Comparison of ENCODE assay signal across 15 cellular contexts in the genomic region with DNA sequence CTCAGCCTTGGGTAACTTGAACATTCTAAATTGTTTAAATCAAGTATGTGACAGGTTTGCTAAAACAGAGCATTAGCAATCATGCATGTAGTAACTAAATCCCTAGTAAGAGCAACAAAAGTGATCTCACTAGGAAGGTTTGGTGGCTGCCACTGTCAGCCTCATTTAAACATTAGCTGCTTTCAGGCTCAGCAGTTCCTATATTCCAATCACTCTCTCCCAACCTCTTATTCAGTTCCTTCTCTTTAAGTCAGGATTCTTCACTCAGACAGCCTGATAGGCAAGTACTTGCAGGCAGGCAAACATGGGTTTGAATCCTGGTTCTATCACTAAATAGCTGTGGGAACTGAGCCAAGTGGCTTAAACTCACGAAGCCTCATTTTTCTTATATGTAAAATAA. TPM values are rescaled to one million over a fixed set of nuclear protein-coding genes. Genes with fewer than 3 reads are reported as not detected.
DNase-seq lines count a peak whose midpoint lies in the region; ATAC-seq and TF ChIP-seq lines count a peak whose summit lies in the region.
"Had no signal": no experiment of that assay in that cellular context is flagged by ENCODE, and none has a peak within 500 bp of the region (broad histone marks: within the 10 kb centered on the region; RNA-seq: fewer than 3 reads in every experiment).

No MANE protein-coding gene starts in this region.

- no peaks in the 10 kb centered on the region for H3K9me3 ChIP-seq in colonic mucosa
- H3K9me3 ChIP-seq in upper lobe of left lung: no peaks in the 10 kb centered on the region

- H3K36me3 ChIP-seq in ACC112 (ENCODE audit: insufficient read depth, low read length) (no peaks in the 10 kb centered on the region), colonic mucosa (no peaks in the 10 kb centered on the region), upper lobe of left lung (no peaks in the 10 kb centered on the region)

- TF ChIP-seq POLR2A in upper lobe of left lung (IDR thresholded peaks at IDR 0.05): no peak

- H3K27ac ChIP-seq in ACC112 (ENCODE audit: low read depth, low read length): peak overlapping the region; percentile 97
- peak overlapping the region; percentile 29 for H3K27ac ChIP-seq in colonic mucosa
- no peak overlapping the region for H3K27ac ChIP-seq in upper lobe of left lung

- H3K27me3 Mint-ChIP-seq in neural crest cell (ENCODE audit: low read depth): no peaks in the 10 kb centered on the region
- no peaks in the 10 kb centered on the region for H3K27me3 Mint-ChIP-seq in activated T-cell treated with anti-CD3 and anti-CD28 coated beads, Interleukin-2, amount 50 U/mL, for 4 hours (ENCODE audit: low read depth)
- H3K27me3 Mint-ChIP-seq: activated CD4-positive, alpha-beta memory T cell treated with anti-CD3 and anti-CD28 coated beads for 36 hours; B cell had no signal

- H3K4me3 ChIP-seq in ACC112 (ENCODE audit: low read depth, low read length): peak overlapping the region; percentile 93
- no peak overlapping the region for H3K4me3 ChIP-seq in colonic mucosa
- no peak overlapping the region for H3K4me3 ChIP-seq in upper lobe of left lung

- TF ChIP-seq CTCF in colonic mucosa (IDR thresholded peaks at IDR 0.05) (no peak), neural crest cell (conservative IDR thresholded peaks at IDR 0.05) (no peak), upper lobe of left lung (IDR thresholded peaks at IDR 0.05) (no peak)

- intact Hi-C loops in colonic mucosa (cut with DNase I): loop anchor here (5.0 kb wide), 1 partner anchor 46 kb away; no protein-coding TSS in a partner anchor

- H3K36me3 Mint-ChIP-seq in neural crest cell (ENCODE audit: low read depth): peaks cover 4% of the 10 kb centered on the region
- peaks cover 8% of the 10 kb centered on the region for H3K36me3 Mint-ChIP-seq in activated T-cell treated with anti-CD3 and anti-CD28 coated beads, Interleukin-2, amount 50 U/mL, for 4 hours (ENCODE audit: insufficient read depth)

- peaks cover 46% of the 10 kb centered on the region for H3K4me1 Mint-ChIP-seq in neural crest cell
- H3K4me1 Mint-ChIP-seq in activated T-cell treated with anti-CD3 and anti-CD28 coated beads, Interleukin-2, amount 50 U/mL, for 4 hours (ENCODE audit: low read depth): peaks cover 42% of the 10 kb centered on the region

- H3K79me2 ChIP-seq in ACC112 (ENCODE audit: control insufficient read depth, insufficient read depth, low read length, unreplicated experiment): peaks cover 84% of the 10 kb centered on the region

- no peak overlapping the region for H3K27ac Mint-ChIP-seq in neural crest cell (ENCODE audit: unreplicated experiment)
- H3K27ac Mint-ChIP-seq: B cell had no signal

- peak overlapping the region; percentile 91 for H3K4me3 Mint-ChIP-seq in neural crest cell
- H3K4me3 Mint-ChIP-seq in activated T-cell treated with anti-CD3 and anti-CD28 coated beads, Interleukin-2, amount 50 U/mL, for 4 hours: no peak overlapping the region
- H3K4me3 Mint-ChIP-seq: activated CD4-positive, alpha-beta memory T cell treated with anti-CD3 and anti-CD28 coated beads for 36 hours; B cell had no signal

- H3K4me1 ChIP-seq in ACC112 (ENCODE audit: control insufficient read depth, insufficient read depth, low read length, unreplicated experiment) (peaks cover 39% of the 10 kb centered on the region), colonic mucosa (peaks cover 3% of the 10 kb centered on the region), upper lobe of left lung (peaks cover 26 to 40% (median 29%) of the 10 kb centered on the region in 4 donors)

- H2AFZ ChIP-seq in ACC112 (ENCODE audit: low read length, unreplicated experiment): no peak overlapping the region

- H3K9me3 Mint-ChIP-seq in neural crest cell: no peaks in the 10 kb centered on the region
- H3K9me3 Mint-ChIP-seq in activated T-cell treated with anti-CD3 and anti-CD28 coated beads, Interleukin-2, amount 50 U/mL, for 4 hours: no peaks in the 10 kb centered on the region
- H3K9me3 Mint-ChIP-seq: activated CD4-positive, alpha-beta memory T cell treated with anti-CD3 and anti-CD28 coated beads for 36 hours had no signal

- DNase-seq in M059J (ENCODE audit: low read depth): peak; percentile 19
- DNase-seq in colonic mucosa: no peak
- DNase-seq in neural crest cell (ENCODE audit: low read depth, low spot score): no peak
- no peak for DNase-seq in germinal center (ENCODE audit: low spot score)
- no peak for DNase-seq in activated T-cell treated with anti-CD3 and anti-CD28 coated beads, Interleukin-2, amount 50 U/mL, for 4 hours
- DNase-seq in upper lobe of left lung: no peak
- DNase-seq in activated effector memory CD4-positive, alpha-beta T cell treated with anti-CD3 and anti-CD28 coated beads, Interleukin-2, amount 50 U/mL, for 16 hours: no peak
- DNase-seq: activated CD4-positive, alpha-beta memory T cell treated with anti-CD3 and anti-CD28 coated beads for 36 hours; activated naive CD4-positive, alpha-beta T cell; cerebellar nuclear complex; kidney glomerular epithelial cell; stimulated activated CD8-positive, alpha-beta memory T cell treated with anti-CD3 and anti-CD28 coated beads, Interleukin-4, amount 100 ng/mL, for 48 hours had no signal

- no peak for ATAC-seq in activated T-cell treated with anti-CD3 and anti-CD28 coated beads, Interleukin-2, amount 50 U/mL, for 4 hours
- no peak for ATAC-seq in upper lobe of left lung (ENCODE audit: low FRiP score in 2 of 2)
- ATAC-seq: Panc1 had no signal

- H3K27me3 ChIP-seq in ACC112 (ENCODE audit: insufficient read depth, low read length) (no peaks in the 10 kb centered on the region), colonic mucosa (no peaks in the 10 kb centered on the region), upper lobe of left lung (no peaks in the 10 kb centered on the region)

- TF ChIP-seq EP300 in upper lobe of left lung (IDR thresholded peaks at IDR 0.05): no peak

- WGBS in upper lobe of left lung, 2 donors: 0 to 13% methylated on average over 1 of the region's 1 CpG

- no peak overlapping the region for H3K9ac ChIP-seq in colonic mucosa (ENCODE audit: low read depth in 2 of 2, low read length in 2 of 2)

RNA-seq across cellular contexts. Expression of a gene that starts 3.6 kb away (rescaled TPM):
- 16.5 and 31.9 TPM in 2 replicates for total RNA-seq in M059J (2014; rRNA removed; shearing (Covaris generic))
- total RNA-seq in colonic mucosa (10 to 100 TPM; 45.8 to 46.0 TPM), neural crest cell (51.1 and 51.9 TPM in 2 replicates), upper lobe of left lung (10 to 100 TPM; 26.9 to 73.5 (median 34.2) TPM)
- 10 to 100 TPM; 28.1 to 34.6 (median 29.8) TPM for total RNA-seq in activated T-cell treated with anti-CD3 and anti-CD28 coated beads, Interleukin-2, amount 50 U/mL, for 4 hours

Comparison
In these comparisons a context has a peak if more than half of its experiments do, and no peak if none do; other contexts are left out.
1. H3K27ac ChIP-seq: peak in ACC112 (single experiment) and colonic mucosa (single experiment); none in upper lobe of left lung (0 of 4).